ENCODE assay signal across 21 cellular contexts in the genomic region with DNA sequence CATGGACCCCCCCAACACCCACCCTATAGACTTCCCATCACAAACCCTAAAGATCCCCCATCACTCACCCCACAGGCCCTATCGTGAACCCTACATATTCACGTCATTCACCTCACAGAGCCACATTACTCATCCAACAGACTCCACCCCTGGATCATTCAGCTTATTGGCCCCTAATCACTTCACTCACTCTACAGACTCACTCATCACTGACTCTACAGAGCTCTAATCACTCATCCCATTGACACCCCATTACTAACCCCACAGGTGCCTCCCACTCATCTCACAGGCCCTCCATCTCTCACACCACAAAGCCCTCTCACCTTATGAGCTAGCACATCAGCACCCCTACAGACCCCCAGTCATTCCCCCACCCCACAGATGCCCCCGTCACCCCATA. TPM values are rescaled to one million over a fixed set of nuclear protein-coding genes. Genes with fewer than 3 reads are reported as not detected.
A peak's percentile ranks its signal among the peaks of the same experiment; 100 is the strongest.
DNase-seq lines count a peak whose midpoint lies in the region; ATAC-seq and TF ChIP-seq lines count a peak whose summit lies in the region.
"Had no signal": no experiment of that assay in that cellular context is flagged by ENCODE, and none has a peak within 500 bp of the region (broad histone marks: within the 10 kb centered on the region; RNA-seq: fewer than 3 reads in every experiment).

No MANE protein-coding gene starts in this region.

- H3K4me1 ChIP-seq in gastroesophageal sphincter = no peaks in the 10 kb centered on the region
- peaks cover 11% of the 10 kb centered on the region for H3K4me1 ChIP-seq in CD8-positive, alpha-beta memory T cell (ENCODE audit: insufficient read depth, low read length)
- H3K4me1 ChIP-seq: HAP-1 had no signal

- H3K27me3 ChIP-seq in gastroesophageal sphincter = no peaks in the 10 kb centered on the region
- H3K27me3 ChIP-seq in CD8-positive, alpha-beta memory T cell (ENCODE audit: insufficient read depth, low read length, poor library complexity, severe bottlenecking) = no peaks in the 10 kb centered on the region

- TF ChIP-seq EP300 in gastroesophageal sphincter (IDR thresholded peaks at IDR 0.05) = no peak

- no peaks in the 10 kb centered on the region for H3K9me3 Mint-ChIP-seq in activated CD4-positive, alpha-beta T cell treated with anti-CD3 and anti-CD28 coated beads for 36 hours (ENCODE audit: low read depth)
- H3K9me3 Mint-ChIP-seq in Calu3 (ENCODE audit: low read depth, unreplicated experiment) = no peaks in the 10 kb centered on the region
- H3K9me3 Mint-ChIP-seq in activated T-helper 17 cell treated with anti-CD3 and anti-CD28 coated beads, Interleukin-2, amount 50 U/mL, for 72 hours = peaks cover 4% of the 10 kb centered on the region
- H3K9me3 Mint-ChIP-seq in CD8-positive, alpha-beta memory T cell = no peaks in the 10 kb centered on the region
- H3K9me3 Mint-ChIP-seq: CD4-positive, alpha-beta T cell had no signal

- DNase-seq in activated CD4-positive, alpha-beta T cell treated with anti-CD3 and anti-CD28 coated beads for 36 hours = no peak
- DNase-seq in activated CD4-positive, alpha-beta T cell treated with anti-CD3 and anti-CD28 coated beads, Interleukin-2, amount 50 U/mL, for 4 hours = no peak
- no peak for DNase-seq in Calu3
- peak; percentile 35 for DNase-seq in fibroblast of mammary gland (ENCODE audit: low read depth)
- no peak for DNase-seq in NCI-H146 (lab: John Stamatoyannopoulos, UW)
- DNase-seq in CD8-positive, alpha-beta memory T cell = no peak
- DNase-seq: CD4-positive, alpha-beta T cell; EL; GM23248; IMR-90; NCI-H1048; NCI-H1436; NCI-H2029; NCI-H446; NCI-H526 treated with DMSO at 0.1 percent for 48 hours had no signal

- no peak overlapping the region for H3K27ac Mint-ChIP-seq in activated CD4-positive, alpha-beta T cell treated with anti-CD3 and anti-CD28 coated beads for 36 hours
- H3K27ac Mint-ChIP-seq in Calu3 (ENCODE audit: unreplicated experiment) = peak overlapping the region; percentile 8
- no peak overlapping the region for H3K27ac Mint-ChIP-seq in activated T-helper 17 cell treated with anti-CD3 and anti-CD28 coated beads, Interleukin-2, amount 50 U/mL, for 72 hours
- peak overlapping the region in 2 of 8 donors; percentile 24 to 44 for H3K27ac Mint-ChIP-seq in CD8-positive, alpha-beta memory T cell
- H3K27ac Mint-ChIP-seq: CD4-positive, alpha-beta T cell had no signal

- 63 to 75% methylated on average over 2 of the region's 3 CpGs for WGBS in gastroesophageal sphincter (ENCODE audit: low coverage in 1 of 2), 2 donors

- TF ChIP-seq CTCF in Calu3 (IDR thresholded peaks at IDR 0.05; ENCODE audit: unreplicated experiment) = no peak
- no peak for TF ChIP-seq CTCF in fibroblast of mammary gland (conservative IDR thresholded peaks at IDR 0.05; ENCODE audit: control insufficient read depth, insufficient read depth, low read depth, low read length)
- no peak for TF ChIP-seq CTCF in gastroesophageal sphincter (IDR thresholded peaks at IDR 0.05)

- H3K9me3 ChIP-seq in gastroesophageal sphincter = no peaks in the 10 kb centered on the region
- H3K9me3 ChIP-seq in CD8-positive, alpha-beta memory T cell (ENCODE audit: low read length) = no peaks in the 10 kb centered on the region
- H3K9me3 ChIP-seq: A549, HAP-1 had no signal

- H3K4me3 Mint-ChIP-seq in activated CD4-positive, alpha-beta T cell treated with anti-CD3 and anti-CD28 coated beads for 36 hours = no peak overlapping the region
- no peak overlapping the region for H3K4me3 Mint-ChIP-seq in Calu3 (ENCODE audit: low read depth, unreplicated experiment)
- no peak overlapping the region for H3K4me3 Mint-ChIP-seq in activated T-helper 17 cell treated with anti-CD3 and anti-CD28 coated beads, Interleukin-2, amount 50 U/mL, for 72 hours
- no peak overlapping the region for H3K4me3 Mint-ChIP-seq in CD8-positive, alpha-beta memory T cell
- H3K4me3 Mint-ChIP-seq: CD4-positive, alpha-beta T cell had no signal

- no peak for TF ChIP-seq POLR2A in gastroesophageal sphincter (IDR thresholded peaks at IDR 0.05)

- H3K27me3 Mint-ChIP-seq in activated CD4-positive, alpha-beta T cell treated with anti-CD3 and anti-CD28 coated beads for 36 hours = no peaks in the 10 kb centered on the region
- no peaks in the 10 kb centered on the region for H3K27me3 Mint-ChIP-seq in Calu3 (ENCODE audit: unreplicated experiment)
- no peaks in the 10 kb centered on the region for H3K27me3 Mint-ChIP-seq in activated T-helper 17 cell treated with anti-CD3 and anti-CD28 coated beads, Interleukin-2, amount 50 U/mL, for 72 hours
- no peaks in the 10 kb centered on the region for H3K27me3 Mint-ChIP-seq in CD8-positive, alpha-beta memory T cell
- H3K27me3 Mint-ChIP-seq: CD4-positive, alpha-beta T cell had no signal

- H3K4me3 ChIP-seq in fibroblast of mammary gland (ENCODE audit: control insufficient read depth, low read depth, low read length) (no peak overlapping the region), gastroesophageal sphincter (no peak overlapping the region)
- no peak overlapping the region for H3K4me3 ChIP-seq in CD8-positive, alpha-beta memory T cell (ENCODE audit: low read length)
- H3K4me3 ChIP-seq: A549, GM23248, HAP-1 had no signal

- POLR2A ChIA-PET in activated CD4-positive, alpha-beta T cell treated with anti-CD3 and anti-CD28 coated beads for 36 hours (lab: Charles Lee) = interaction anchor here (0.5 kb wide), 1 partner anchor 44 kb away, joined by 3 read pairs; no protein-coding TSS in a partner anchor
- POLR2A ChIA-PET in CD8-positive, alpha-beta memory T cell (lab: Charles Lee) = no interaction called here

- intact Hi-C loops in activated CD4-positive, alpha-beta T cell treated with anti-CD3 and anti-CD28 coated beads for 36 hours (cut with DNase I, micrococcal nuclease) = no loop called here
- intact Hi-C loops in Calu3 (cut with micrococcal nuclease; ENCODE audit: unreplicated experiment) = no loop called here

- ATAC-seq in activated CD4-positive, alpha-beta T cell treated with anti-CD3 and anti-CD28 coated beads for 36 hours = peak; percentile 31
- peak; percentile 52 for ATAC-seq in activated T-helper 17 cell treated with anti-CD3 and anti-CD28 coated beads, Interleukin-2, amount 50 U/mL, for 72 hours (replicated peaks)
- no peak for ATAC-seq in gastroesophageal sphincter
- ATAC-seq: A549, Panc1 had no signal

- no TSS peak for BruUV-seq in Calu3 (replicated peaks; lab: Mats Ljungman, UMichigan)

- peaks cover 9% of the 10 kb centered on the region for H3K36me3 Mint-ChIP-seq in activated CD4-positive, alpha-beta T cell treated with anti-CD3 and anti-CD28 coated beads for 36 hours (ENCODE audit: low read depth)
- H3K36me3 Mint-ChIP-seq in Calu3 (ENCODE audit: insufficient read depth, unreplicated experiment) = peaks cover 11% of the 10 kb centered on the region
- peaks cover 19% of the 10 kb centered on the region for H3K36me3 Mint-ChIP-seq in activated T-helper 17 cell treated with anti-CD3 and anti-CD28 coated beads, Interleukin-2, amount 50 U/mL, for 72 hours (ENCODE audit: low read depth)
- H3K36me3 Mint-ChIP-seq in CD8-positive, alpha-beta memory T cell = peaks cover 6 to 9% (median 7%) of the 10 kb centered on the region in 3 donors

- peaks cover 0 to 7% of the 10 kb centered on the region in 2 donors for H3K36me3 ChIP-seq in gastroesophageal sphincter
- no peaks in the 10 kb centered on the region for H3K36me3 ChIP-seq in CD8-positive, alpha-beta memory T cell (ENCODE audit: insufficient read depth, low read length)

- CTCF ChIA-PET in activated CD4-positive, alpha-beta T cell treated with anti-CD3 and anti-CD28 coated beads for 36 hours (lab: Charles Lee) = no interaction called here
- CTCF ChIA-PET in Calu3 (lab: Charles Lee) = no interaction called here
- CTCF ChIA-PET in CD8-positive, alpha-beta memory T cell (lab: Charles Lee) = no interaction called here

- no peak overlapping the region for H3K27ac ChIP-seq in gastroesophageal sphincter
- H3K27ac ChIP-seq in CD8-positive, alpha-beta memory T cell (ENCODE audit: low read depth, low read length) = no peak overlapping the region
- H3K27ac ChIP-seq: HL-60 had no signal

- peaks cover 8% of the 10 kb centered on the region for H3K4me1 Mint-ChIP-seq in activated CD4-positive, alpha-beta T cell treated with anti-CD3 and anti-CD28 coated beads for 36 hours
- H3K4me1 Mint-ChIP-seq in Calu3 (ENCODE audit: low read depth, unreplicated experiment) = peaks cover 13% of the 10 kb centered on the region
- peaks cover 15% of the 10 kb centered on the region for H3K4me1 Mint-ChIP-seq in activated T-helper 17 cell treated with anti-CD3 and anti-CD28 coated beads, Interleukin-2, amount 50 U/mL, for 72 hours
- peaks cover 8 to 12% (median 11%) of the 10 kb centered on the region in 3 donors for H3K4me1 Mint-ChIP-seq in CD8-positive, alpha-beta memory T cell

RNA-seq across cellular contexts. Expression of gene TBC1D25, which starts 6.3 kb away (rescaled TPM):
- total RNA-seq in activated CD4-positive, alpha-beta T cell treated with anti-CD3 and anti-CD28 coated beads for 36 hours = 10 to 100 TPM; 13.2 to 15.2 TPM
- total RNA-seq in Calu3 (2022) (18.2 and 19.4 TPM in 2 replicates), gastroesophageal sphincter (10 to 100 TPM in 3 of 4 donors, 1 to 10 TPM in 1; 8.4 to 16.9 (median 12.7) TPM)
- total RNA-seq in activated T-helper 17 cell treated with anti-CD3 and anti-CD28 coated beads, Interleukin-2, amount 50 U/mL, for 72 hours = 10 to 100 TPM; 19.4 to 25.4 TPM
- 10 to 100 TPM; 14.0 to 15.2 TPM for total RNA-seq in CD8-positive, alpha-beta memory T cell
- 21.5 TPM for polyA plus RNA-seq in CD8-positive, alpha-beta memory T cell

RNA-seq across cellular contexts. Expression of gene EBP, which starts 11.6 kb away (rescaled TPM):
- 100 to 1,000 TPM; 137 to 140 TPM for total RNA-seq in activated CD4-positive, alpha-beta T cell treated with anti-CD3 and anti-CD28 coated beads for 36 hours
- total RNA-seq in Calu3 (2022) (159 and 186 TPM in 2 replicates), gastroesophageal sphincter (10 to 100 TPM; 12.9 to 17.7 (median 14.5) TPM)
- total RNA-seq in activated T-helper 17 cell treated with anti-CD3 and anti-CD28 coated beads, Interleukin-2, amount 50 U/mL, for 72 hours = 100 to 1,000 TPM; 104 to 213 TPM
- total RNA-seq in CD8-positive, alpha-beta memory T cell = 100 to 1,000 TPM; 150 to 153 TPM
- 109 TPM for polyA plus RNA-seq in CD8-positive, alpha-beta memory T cell

RNA-seq across cellular contexts. Expression of gene PORCN, which starts 24.4 kb away (rescaled TPM):
- 1 to 10 TPM; 6.9 to 9.0 TPM for total RNA-seq in activated CD4-positive, alpha-beta T cell treated with anti-CD3 and anti-CD28 coated beads for 36 hours
- total RNA-seq in Calu3 (2022) (15.6 and 19.3 TPM in 2 replicates), gastroesophageal sphincter (10 to 100 TPM in 3 of 4 donors, 1 to 10 TPM in 1; 9.4 to 21.0 (median 13.2) TPM)
- total RNA-seq in activated T-helper 17 cell treated with anti-CD3 and anti-CD28 coated beads, Interleukin-2, amount 50 U/mL, for 72 hours = 1 to 10 TPM; 8.9 to 9.4 TPM
- total RNA-seq in CD8-positive, alpha-beta memory T cell = 10 to 100 TPM; 12.8 to 13.5 TPM
- 17.8 TPM for polyA plus RNA-seq in CD8-positive, alpha-beta memory T cell

RNA-seq across cellular contexts. Expression of gene RBM3, which starts 41.1 kb away (rescaled TPM):
- total RNA-seq in activated CD4-positive, alpha-beta T cell treated with anti-CD3 and anti-CD28 coated beads for 36 hours = 100 to 1,000 TPM; 164 to 202 TPM
- total RNA-seq in Calu3 (2022) (218 and 248 TPM in 2 replicates), gastroesophageal sphincter (100 to 1,000 TPM in 3 of 4 donors, 10 to 100 TPM in 1; 83.7 to 233 (median 182) TPM)
- 100 to 1,000 TPM; 176 to 335 TPM for total RNA-seq in activated T-helper 17 cell treated with anti-CD3 and anti-CD28 coated beads, Interleukin-2, amount 50 U/mL, for 72 hours
- 100 to 1,000 TPM; 245 to 255 TPM for total RNA-seq in CD8-positive, alpha-beta memory T cell
- 272 TPM for polyA plus RNA-seq in CD8-positive, alpha-beta memory T cell

RNA-seq across cellular contexts. Expression of gene FTSJ1, which starts 57.2 kb away (rescaled TPM):
- total RNA-seq in activated CD4-positive, alpha-beta T cell treated with anti-CD3 and anti-CD28 coated beads for 36 hours = 10 to 100 TPM; 73.0 to 93.7 TPM
- total RNA-seq in Calu3 (2022) (64.9 and 75.2 TPM in 2 replicates), gastroesophageal sphincter (10 to 100 TPM; 31.1 to 43.0 (median 38.9) TPM)
- total RNA-seq in activated T-helper 17 cell treated with anti-CD3 and anti-CD28 coated beads, Interleukin-2, amount 50 U/mL, for 72 hours = 10 to 100 TPM; 59.8 to 93.5 TPM
- total RNA-seq in CD8-positive, alpha-beta memory T cell = 100 to 1,000 TPM; 105 to 107 TPM
- 69.4 TPM for polyA plus RNA-seq in CD8-positive, alpha-beta memory T cell
